Comparison of ENCODE assay signal across 12 cellular contexts in the genomic region with DNA sequence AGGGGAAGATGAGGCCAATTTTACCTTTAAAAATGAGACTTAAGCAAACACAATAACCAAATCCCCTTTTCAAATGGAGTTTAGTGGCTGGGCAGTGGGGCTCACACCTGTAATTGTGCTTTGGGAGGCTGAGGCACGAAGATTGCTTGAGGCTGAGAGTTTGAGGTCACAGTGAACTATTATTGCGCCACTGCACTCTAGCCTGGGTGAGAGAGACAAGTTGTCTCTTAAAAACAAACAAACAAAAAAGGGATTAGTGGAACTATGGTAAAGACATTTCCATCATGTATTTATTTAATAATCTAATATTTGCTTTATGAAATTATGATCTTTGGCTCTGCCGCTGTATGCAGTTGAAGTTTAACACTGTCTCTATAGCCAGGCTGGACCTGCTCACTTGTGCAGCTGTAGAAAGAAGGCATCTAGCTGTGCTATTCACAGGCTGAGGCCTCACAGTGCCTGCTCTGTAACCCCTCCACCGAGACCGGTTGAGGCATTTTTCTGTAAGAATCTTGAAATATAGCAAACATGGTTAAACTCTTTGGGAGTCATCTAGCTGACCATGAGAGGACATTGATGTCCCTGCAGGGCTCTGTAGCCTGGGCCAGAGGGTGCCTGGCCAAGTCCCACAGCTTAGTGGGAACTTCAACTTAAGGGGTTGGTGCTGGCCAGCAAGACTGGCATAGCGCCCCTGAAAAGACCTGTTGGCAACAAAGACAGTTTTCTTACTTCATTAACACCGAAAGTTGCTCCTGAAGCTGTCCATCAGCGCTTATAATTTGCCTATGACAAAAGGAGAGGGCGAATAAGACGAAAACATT.
"Had no signal": no experiment of that assay in that cellular context is flagged by ENCODE, and none has a peak within 500 bp of the region (broad histone marks: within the 10 kb centered on the region; RNA-seq: fewer than 3 reads in every experiment).

No MANE protein-coding gene starts in this region.

- DNase-seq: activated CD4-positive, alpha-beta T cell treated with anti-CD3 and anti-CD28 coated beads for 1 hour; activated CD4-positive, alpha-beta T cell treated with anti-CD3 and anti-CD28 coated beads, Interleukin-2, amount 50 U/mL, for 48 hours; activated CD8-positive, alpha-beta memory T cell treated with anti-CD3 and anti-CD28 coated beads, Interleukin-2, amount 10 ng/mL, durations not matched to agents 7 days and 5 days; activated gamma-delta T cell; activated naive CD8-positive, alpha-beta T cell treated with anti-CD3 and anti-CD28 coated beads, Interleukin-2, amount 10 ng/mL, durations not matched to agents 7 days and 5 days; activated T-cell treated with anti-CD3 and anti-CD28 coated beads, Interleukin-2, amount 50 U/mL, for 24 hours; aorta; central memory CD4-positive, alpha-beta T cell; hippocampal formation; left ventricle myocardium superior; SW 1271 had no signal

- H3K36me3 ChIP-seq: right atrium auricular region had no signal

- H3K4me3 ChIP-seq: right atrium auricular region had no signal

- H3K27me3 ChIP-seq: right atrium auricular region had no signal

- H3K27ac ChIP-seq: right atrium auricular region had no signal

- H3K9me3 ChIP-seq: right atrium auricular region had no signal
